37 cellular contexts compared by ENCODE assay signal in the genomic region with DNA sequence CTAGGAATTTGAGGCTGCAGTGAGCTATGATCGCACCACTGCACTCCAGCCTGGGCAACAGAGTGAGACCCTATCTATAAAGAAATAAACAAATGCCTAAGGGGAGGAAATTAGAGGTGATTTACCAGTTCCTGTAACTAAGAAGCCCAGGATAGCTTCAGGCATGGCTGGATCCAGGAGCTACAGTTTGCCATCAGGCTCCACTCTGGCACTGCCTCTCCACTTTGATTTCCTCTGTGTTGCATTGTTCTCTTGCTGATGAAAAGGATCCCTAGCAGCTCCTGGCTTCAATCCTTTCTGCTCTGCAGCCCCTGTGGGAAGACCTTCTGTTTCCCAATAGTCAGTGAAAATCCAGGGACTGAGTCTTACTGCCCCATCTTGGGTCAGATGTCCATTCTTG.
"Had no signal": no experiment of that assay in that cellular context is flagged by ENCODE, and none has a peak within 500 bp of the region (broad histone marks: within the 10 kb centered on the region; RNA-seq: fewer than 3 reads in every experiment).

No MANE protein-coding gene starts in this region.

- H3K27me3 ChIP-seq: adrenal gland, ascending aorta, foreskin keratinocyte, gastrocnemius medialis, heart left ventricle had no signal

- H3K36me3 ChIP-seq: adrenal gland, gastrocnemius medialis had no signal

- H3K27ac ChIP-seq: adrenal gland, dorsolateral prefrontal cortex, esophagus muscularis mucosa, foreskin keratinocyte, gastrocnemius medialis, heart left ventricle had no signal

- H3K9me3 ChIP-seq: adrenal gland, ascending aorta, esophagus muscularis mucosa, gastrocnemius medialis, heart left ventricle had no signal

- H3K4me3 ChIP-seq: adrenal gland, ascending aorta, coronary artery, dorsolateral prefrontal cortex, esophagus muscularis mucosa, gastrocnemius medialis, heart left ventricle had no signal

- H3K4me1 ChIP-seq: adrenal gland, ascending aorta, esophagus muscularis mucosa, foreskin keratinocyte, gastrocnemius medialis, heart left ventricle had no signal

- H3K4me1 Mint-ChIP-seq: activated CD4-positive, alpha-beta T cell treated with anti-CD3 and anti-CD28 coated beads for 36 hours; activated CD4-positive, alpha-beta T cell treated with anti-CD3 and anti-CD28 coated beads, Interleukin-2, amount 10 ng/mL, durations not matched to agents 24 days and 14 days; activated CD8-positive, alpha-beta memory T cell treated with anti-CD3 and anti-CD28 coated beads, Interleukin-2, amount 10 ng/mL, durations not matched to agents 7 days and 5 days; activated naive CD4-positive, alpha-beta T cell treated with anti-CD3 and anti-CD28 coated beads, Interleukin-2, amount 50 U/mL, for 24 hours; activated naive CD8-positive, alpha-beta T cell treated with anti-CD3 and anti-CD28 coated beads for 36 hours; activated naive CD8-positive, alpha-beta T cell treated with anti-CD3 and anti-CD28 coated beads, Interleukin-2, amount 50 U/mL, for 24 hours; brain; central memory CD8-positive, alpha-beta T cell; T-helper 17 cell had no signal

- FAIRE-seq: bronchial epithelial cell had no signal

- H3K27ac Mint-ChIP-seq: activated CD4-positive, alpha-beta memory T cell treated with anti-CD3 and anti-CD28 coated beads for 36 hours; activated CD4-positive, alpha-beta T cell treated with anti-CD3 and anti-CD28 coated beads for 36 hours; activated CD4-positive, alpha-beta T cell treated with anti-CD3 and anti-CD28 coated beads, Interleukin-2, amount 10 ng/mL, durations not matched to agents 24 days and 14 days; activated CD8-positive, alpha-beta memory T cell treated with anti-CD3 and anti-CD28 coated beads, Interleukin-2, amount 10 ng/mL, durations not matched to agents 7 days and 5 days; activated CD8-positive, alpha-beta T cell treated with anti-CD3 and anti-CD28 coated beads, Interleukin-2, amount 10 ng/mL, durations not matched to agents 7 days and 5 days; activated naive CD4-positive, alpha-beta T cell treated with anti-CD3 and anti-CD28 coated beads for 36 hours; activated naive CD4-positive, alpha-beta T cell treated with anti-CD3 and anti-CD28 coated beads, Interleukin-2, amount 50 U/mL, for 24 hours; activated naive CD8-positive, alpha-beta T cell treated with anti-CD3 and anti-CD28 coated beads for 36 hours; activated naive CD8-positive, alpha-beta T cell treated with anti-CD3 and anti-CD28 coated beads, Interleukin-2, amount 50 U/mL, for 24 hours; activated T-helper 1 cell treated with anti-CD3 and anti-CD28 coated beads, Interleukin-12 subunit alpha, Interleukin-12 subunit beta, Interleukin-2, Interleukin-4 antibody, amounts not matched to agents 30 ng/mL and 10 ng/mL and 1 ng/mL, durations not matched to agents 14 hours and 24 hours and 36 hours; activated T-helper 2 cell treated with anti-CD3 and anti-CD28 coated beads, Interferon-gamma antibody, Interleukin-2, Interleukin-4, amounts not matched to agents 10 μg/mL and 5 μg/mL and 100 μg/mL, durations not matched to agents 14 hours and 24 hours and 36 hours; brain; dendritic cell treated with granulocyte-macrophage colony-stimulating factor and Interleukin-4, amounts not matched to agents 40 ng/mL and 50 ng/mL, for 4 days; endodermal cell; T-helper 17 cell; T-helper 2 cell treated with Interferon-gamma antibody and Interleukin-4, amounts not matched to agents 5 μg/mL and 100 μg/mL, for 36 hours had no signal

- H3K27me3 Mint-ChIP-seq: activated CD4-positive, alpha-beta T cell treated with anti-CD3 and anti-CD28 coated beads for 36 hours; activated CD4-positive, alpha-beta T cell treated with anti-CD3 and anti-CD28 coated beads, Interleukin-2, amount 10 ng/mL, durations not matched to agents 24 days and 14 days; activated CD8-positive, alpha-beta memory T cell treated with anti-CD3 and anti-CD28 coated beads, Interleukin-2, amount 10 ng/mL, durations not matched to agents 7 days and 5 days; activated naive CD8-positive, alpha-beta T cell treated with anti-CD3 and anti-CD28 coated beads for 36 hours; activated naive CD8-positive, alpha-beta T cell treated with anti-CD3 and anti-CD28 coated beads, Interleukin-2, amount 50 U/mL, for 24 hours had no signal

- DNase-seq: activated CD4-positive, alpha-beta memory T cell treated with anti-CD3 and anti-CD28 coated beads for 36 hours; activated CD4-positive, alpha-beta T cell treated with anti-CD3 and anti-CD28 coated beads for 36 hours; activated CD4-positive, alpha-beta T cell treated with anti-CD3 and anti-CD28 coated beads, Interleukin-2, amount 10 ng/mL, durations not matched to agents 24 days and 14 days; activated CD4-positive, CD25-positive, alpha-beta regulatory T cell; activated CD4-positive, CD25-positive, alpha-beta regulatory T cell treated with anti-CD3 and anti-CD28 coated beads, Interleukin-2, amount 50 U/mL, for 72 hours; activated CD8-positive, alpha-beta memory T cell treated with anti-CD3 and anti-CD28 coated beads, Interleukin-2, amount 10 ng/mL, durations not matched to agents 7 days and 5 days; activated CD8-positive, alpha-beta memory T cell treated with anti-CD3 and anti-CD28 coated beads, Interleukin-2, amount 50 U/mL, for 4 hours; activated CD8-positive, alpha-beta T cell treated with anti-CD3 and anti-CD28 coated beads, Interleukin-2, amount 10 ng/mL, durations not matched to agents 7 days and 5 days; activated effector memory CD4-positive, alpha-beta T cell treated with anti-CD3 and anti-CD28 coated beads, Interleukin-2, amount 50 U/mL, for 16 hours; activated naive CD4-positive, alpha-beta T cell treated with anti-CD3 and anti-CD28 coated beads for 36 hours; activated naive CD8-positive, alpha-beta T cell treated with anti-CD3 and anti-CD28 coated beads for 36 hours; activated naive CD8-positive, alpha-beta T cell treated with anti-CD3 and anti-CD28 coated beads, Interleukin-2, amount 50 U/mL, for 24 hours; activated T-cell treated with anti-CD3 and anti-CD28 coated beads, Interleukin-2, amount 50 U/mL, for 1 hour; activated T-cell treated with anti-CD3 and anti-CD28 coated beads, Interleukin-2, amount 50 U/mL, for 48 hours; dorsolateral prefrontal cortex; effector memory CD4-positive, alpha-beta T cell; endodermal cell; erythroblast; foreskin keratinocyte; gastrocnemius medialis; glutamatergic neuron; heart left ventricle; T-helper 1 cell; T-helper 17 cell; T1000 had no signal

- H3K9me3 Mint-ChIP-seq: activated CD4-positive, alpha-beta memory T cell treated with anti-CD3 and anti-CD28 coated beads for 36 hours; activated CD4-positive, alpha-beta T cell treated with anti-CD3 and anti-CD28 coated beads, Interleukin-2, amount 10 ng/mL, durations not matched to agents 24 days and 14 days; activated naive CD4-positive, alpha-beta T cell treated with anti-CD3 and anti-CD28 coated beads for 36 hours; activated naive CD4-positive, alpha-beta T cell treated with anti-CD3 and anti-CD28 coated beads, Interleukin-2, amount 50 U/mL, for 24 hours; activated naive CD8-positive, alpha-beta T cell treated with anti-CD3 and anti-CD28 coated beads for 36 hours; activated naive CD8-positive, alpha-beta T cell treated with anti-CD3 and anti-CD28 coated beads, Interleukin-2, amount 50 U/mL, for 24 hours; activated T-helper 1 cell treated with anti-CD3 and anti-CD28 coated beads, Interleukin-12 subunit alpha, Interleukin-12 subunit beta, Interleukin-2, Interleukin-4 antibody, amounts not matched to agents 30 ng/mL and 10 ng/mL and 1 ng/mL, durations not matched to agents 14 hours and 24 hours and 36 hours; activated T-helper 2 cell treated with anti-CD3 and anti-CD28 coated beads, Interferon-gamma antibody, Interleukin-2, Interleukin-4, amounts not matched to agents 10 μg/mL and 5 μg/mL and 100 μg/mL, durations not matched to agents 14 hours and 24 hours and 36 hours; brain; central memory CD8-positive, alpha-beta T cell; dendritic cell treated with granulocyte-macrophage colony-stimulating factor and Interleukin-4, amounts not matched to agents 40 ng/mL and 50 ng/mL, for 4 days; endodermal cell; T-helper 2 cell treated with Interferon-gamma antibody and Interleukin-4, amounts not matched to agents 5 μg/mL and 100 μg/mL, for 36 hours had no signal

- H3K4me3 Mint-ChIP-seq: activated CD4-positive, alpha-beta memory T cell treated with anti-CD3 and anti-CD28 coated beads for 36 hours; activated CD4-positive, alpha-beta T cell treated with anti-CD3 and anti-CD28 coated beads for 36 hours; activated CD4-positive, alpha-beta T cell treated with anti-CD3 and anti-CD28 coated beads, Interleukin-2, amount 10 ng/mL, durations not matched to agents 24 days and 14 days; activated CD8-positive, alpha-beta memory T cell treated with anti-CD3 and anti-CD28 coated beads, Interleukin-2, amount 10 ng/mL, durations not matched to agents 7 days and 5 days; activated CD8-positive, alpha-beta T cell treated with anti-CD3 and anti-CD28 coated beads, Interleukin-2, amount 10 ng/mL, durations not matched to agents 7 days and 5 days; activated naive CD4-positive, alpha-beta T cell treated with anti-CD3 and anti-CD28 coated beads for 36 hours; activated naive CD4-positive, alpha-beta T cell treated with anti-CD3 and anti-CD28 coated beads, Interleukin-2, amount 50 U/mL, for 24 hours; activated naive CD8-positive, alpha-beta T cell treated with anti-CD3 and anti-CD28 coated beads for 36 hours; activated naive CD8-positive, alpha-beta T cell treated with anti-CD3 and anti-CD28 coated beads, Interleukin-2, amount 50 U/mL, for 24 hours; activated T-helper 1 cell treated with anti-CD3 and anti-CD28 coated beads, Interleukin-12 subunit alpha, Interleukin-12 subunit beta, Interleukin-2, Interleukin-4 antibody, amounts not matched to agents 30 ng/mL and 10 ng/mL and 1 ng/mL, durations not matched to agents 14 hours and 24 hours and 36 hours; brain; central memory CD8-positive, alpha-beta T cell; dendritic cell treated with granulocyte-macrophage colony-stimulating factor and Interleukin-4, amounts not matched to agents 40 ng/mL and 50 ng/mL, for 4 days; endodermal cell; T-helper 17 cell; T-helper 2 cell treated with Interferon-gamma antibody and Interleukin-4, amounts not matched to agents 5 μg/mL and 100 μg/mL, for 36 hours had no signal

- H3K36me3 Mint-ChIP-seq: activated CD4-positive, alpha-beta memory T cell treated with anti-CD3 and anti-CD28 coated beads for 36 hours; activated CD8-positive, alpha-beta memory T cell treated with anti-CD3 and anti-CD28 coated beads, Interleukin-2, amount 10 ng/mL, durations not matched to agents 7 days and 5 days; activated naive CD4-positive, alpha-beta T cell treated with anti-CD3 and anti-CD28 coated beads, Interleukin-2, amount 50 U/mL, for 24 hours; activated naive CD8-positive, alpha-beta T cell treated with anti-CD3 and anti-CD28 coated beads for 36 hours; brain had no signal
